In the genomic region with DNA sequence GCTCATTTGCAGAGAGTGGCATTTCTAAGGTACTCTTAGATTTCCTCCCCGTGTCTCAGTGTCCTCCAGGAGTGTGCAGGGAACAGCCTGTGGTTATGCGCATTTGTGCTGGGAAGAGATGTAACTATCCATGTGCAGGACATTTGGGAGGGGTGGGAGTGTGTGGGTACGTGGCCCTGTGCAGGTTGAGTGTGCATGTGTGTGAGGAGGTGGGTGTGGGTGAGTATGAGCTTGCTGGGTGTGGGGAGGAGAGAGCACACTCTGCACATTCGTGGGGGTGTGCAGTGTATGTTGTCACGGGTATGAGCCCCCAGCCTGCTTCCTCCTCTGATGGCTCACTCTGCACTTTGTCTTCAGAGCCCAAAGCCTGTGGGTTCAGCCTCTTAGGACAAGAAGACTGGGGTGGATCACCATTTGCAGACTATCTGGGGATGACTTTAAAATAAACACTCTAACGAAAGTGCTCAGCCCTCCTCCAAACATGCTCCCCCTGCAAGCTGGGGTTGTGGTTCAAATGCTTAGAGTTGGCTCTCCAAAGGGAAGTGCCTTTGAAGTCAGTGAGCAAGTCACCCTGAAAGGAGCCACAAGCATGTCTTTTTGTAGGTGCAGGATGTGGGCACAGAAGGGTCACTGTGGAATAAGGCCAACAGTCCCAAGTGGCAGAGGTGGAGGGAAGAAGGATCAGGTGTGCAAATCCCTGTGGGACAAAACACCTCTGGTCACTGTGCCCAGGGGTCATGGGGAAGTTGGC, we compare ENCODE assay signal across 19 cellular contexts.
"Had no signal": no experiment of that assay in that cellular context is flagged by ENCODE, and none has a peak within 500 bp of the region (broad histone marks: within the 10 kb centered on the region; RNA-seq: fewer than 3 reads in every experiment).

No MANE protein-coding gene starts in this region.

- H3K4me3 Mint-ChIP-seq: activated naive CD8-positive, alpha-beta T cell treated with anti-CD3 and anti-CD28 coated beads, Interleukin-2, amount 50 U/mL, for 24 hours; dendritic cell treated with granulocyte-macrophage colony-stimulating factor and Interleukin-4, amounts not matched to agents 40 ng/mL and 50 ng/mL, for 4 days; mesothelial cell of epicardium; natural killer cell treated with Interleukin-12 subunit alpha and Interleukin-12 subunit beta and Interleukin-15 and Interleukin-18, amount 100 ng/mL, for 72 hours; T-helper 17 cell had no signal

- H3K27ac Mint-ChIP-seq: activated naive CD8-positive, alpha-beta T cell treated with anti-CD3 and anti-CD28 coated beads, Interleukin-2, amount 50 U/mL, for 24 hours; dendritic cell treated with granulocyte-macrophage colony-stimulating factor and Interleukin-4, amounts not matched to agents 40 ng/mL and 50 ng/mL, for 4 days; mesothelial cell of epicardium; natural killer cell treated with Interleukin-12 subunit alpha and Interleukin-12 subunit beta and Interleukin-15 and Interleukin-18, amount 100 ng/mL, for 72 hours; T-helper 17 cell had no signal

- H3K9me3 Mint-ChIP-seq: activated naive CD8-positive, alpha-beta T cell treated with anti-CD3 and anti-CD28 coated beads, Interleukin-2, amount 50 U/mL, for 24 hours; dendritic cell treated with granulocyte-macrophage colony-stimulating factor and Interleukin-4, amounts not matched to agents 40 ng/mL and 50 ng/mL, for 4 days; mesothelial cell of epicardium; natural killer cell treated with Interleukin-12 subunit alpha and Interleukin-12 subunit beta and Interleukin-15 and Interleukin-18, amount 100 ng/mL, for 72 hours had no signal

- DNase-seq: activated CD4-positive, alpha-beta T cell treated with anti-CD3 and anti-CD28 coated beads, Interleukin-2, amount 50 U/mL, for 1 hour; activated gamma-delta T cell treated with Interleukin-2 at 50 U/mL for 16 hours; activated naive CD8-positive, alpha-beta T cell treated with anti-CD3 and anti-CD28 coated beads, Interleukin-2, amount 50 U/mL, for 24 hours; effector CD4-positive, alpha-beta T cell; heart left ventricle; left ventricle myocardium superior; mammary epithelial cell; pancreas; psoas muscle; spleen; stimulated activated CD4-positive, alpha-beta T cell treated with anti-CD3 and anti-CD28 coated beads, Interleukin-4, amount 100 ng/mL, for 1 hour; stimulated activated naive CD4-positive, alpha-beta T cell; T-helper 17 cell; testis; trophoblast cell; uterus had no signal

- H3K36me3 Mint-ChIP-seq: mesothelial cell of epicardium; natural killer cell treated with Interleukin-12 subunit alpha and Interleukin-12 subunit beta and Interleukin-15 and Interleukin-18, amount 100 ng/mL, for 72 hours had no signal

- ATAC-seq: activated naive CD8-positive, alpha-beta T cell treated with anti-CD3 and anti-CD28 coated beads, Interleukin-2, amount 50 U/mL, for 24 hours; heart left ventricle; left ventricle myocardium superior; natural killer cell treated with Interleukin-12 subunit alpha and Interleukin-12 subunit beta and Interleukin-15 and Interleukin-18, amount 100 ng/mL, for 72 hours; pancreas; psoas muscle; T-helper 17 cell had no signal
